ENCODE assay signal across 26 cellular contexts in the genomic region with DNA sequence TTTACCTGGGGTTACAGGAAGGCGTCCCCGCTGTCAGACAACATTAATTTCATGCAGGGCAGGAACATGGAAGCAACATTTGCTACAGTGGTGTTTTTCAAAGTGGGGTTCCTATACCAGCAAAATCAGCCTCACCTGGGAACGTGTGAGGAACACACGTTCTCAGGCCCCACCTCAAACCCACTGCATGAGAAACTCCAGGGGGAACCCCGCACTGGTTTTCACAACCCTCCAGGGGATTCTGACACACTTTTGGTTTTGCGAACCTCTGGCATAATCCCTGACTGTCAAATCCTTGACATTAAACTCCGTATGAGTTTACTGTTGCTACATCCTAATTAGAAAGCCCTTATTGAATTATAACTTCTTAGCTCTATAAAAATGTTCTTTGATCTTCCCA.
DNase-seq lines count a peak whose midpoint lies in the region; ATAC-seq and TF ChIP-seq lines count a peak whose summit lies in the region.
"Had no signal": no experiment of that assay in that cellular context is flagged by ENCODE, and none has a peak within 500 bp of the region (broad histone marks: within the 10 kb centered on the region; RNA-seq: fewer than 3 reads in every experiment).

No MANE protein-coding gene starts in this region.

- peak overlapping the region; percentile 6; the same call in 1 of the 2 replicates for H3K4me3 ChIP-seq in iPS-18c (ENCODE audit: insufficient read depth, low read depth, low read length)
- H3K4me3 ChIP-seq in vagina = no peak overlapping the region
- H3K4me3 ChIP-seq: colonic mucosa, prostate gland, thoracic aorta had no signal

- peaks cover 0 to 5% of the 10 kb centered on the region in 2 donors for H3K36me3 ChIP-seq in vagina
- H3K36me3 ChIP-seq: colonic mucosa had no signal

- TF ChIP-seq CTCF in progenitor cell of endocrine pancreas (IDR thresholded peaks at IDR 0.05; ENCODE audit: unreplicated experiment) = no peak
- no peak for TF ChIP-seq CTCF in vagina (IDR thresholded peaks at IDR 0.05)

- intact Hi-C loops in vagina (cut with DNase I) = no loop called here

- peaks cover 35% of the 10 kb centered on the region for H3K4me1 ChIP-seq in vagina
- H3K4me1 ChIP-seq: colonic mucosa, prostate gland had no signal

- H3K27ac ChIP-seq in vagina = peak overlapping the region; percentile 74
- H3K27ac ChIP-seq: 22Rv1, colonic mucosa, thoracic aorta, VCaP had no signal

- no peaks in the 10 kb centered on the region for H3K4me1 Mint-ChIP-seq in activated CD8-positive, alpha-beta memory T cell treated with anti-CD3 and anti-CD28 coated beads, Interleukin-2, amount 10 ng/mL, durations not matched to agents 7 days and 5 days
- H3K4me1 Mint-ChIP-seq in progenitor cell of endocrine pancreas (ENCODE audit: low read depth) = no peaks in the 10 kb centered on the region

- H3K9me3 ChIP-seq in iPS-18c (ENCODE audit: control insufficient read depth, insufficient read depth, low read length) = no peaks in the 10 kb centered on the region
- no peaks in the 10 kb centered on the region for H3K9me3 ChIP-seq in vagina
- H3K9me3 ChIP-seq: colonic mucosa, prostate gland, thoracic aorta had no signal

- H3K9me3 Mint-ChIP-seq in activated CD8-positive, alpha-beta memory T cell treated with anti-CD3 and anti-CD28 coated beads, Interleukin-2, amount 10 ng/mL, durations not matched to agents 7 days and 5 days (ENCODE audit: low read depth) = no peaks in the 10 kb centered on the region
- H3K9me3 Mint-ChIP-seq in progenitor cell of endocrine pancreas (ENCODE audit: low read depth) = no peaks in the 10 kb centered on the region
- H3K9me3 Mint-ChIP-seq: CD8-positive, alpha-beta T cell; natural killer cell treated with Interleukin-12 subunit alpha and Interleukin-12 subunit beta and Interleukin-15 and Interleukin-18, amount 100 ng/mL, for 72 hours; T-helper 2 cell treated with Interferon-gamma antibody and Interleukin-4, amounts not matched to agents 5 μg/mL and 100 μg/mL, for 36 hours had no signal

- ATAC-seq in activated CD8-positive, alpha-beta memory T cell treated with anti-CD3 and anti-CD28 coated beads, Interleukin-2, amount 10 ng/mL, durations not matched to agents 7 days and 5 days = no peak
- ATAC-seq in HG02852 (IDR thresholded peaks at IDR 0.05; ENCODE audit: unreplicated experiment) = no peak
- ATAC-seq in GM19467 (IDR thresholded peaks at IDR 0.05; ENCODE audit: unreplicated experiment) = no peak
- ATAC-seq: CD8-positive, alpha-beta T cell; left colon; natural killer cell treated with Interleukin-12 subunit alpha and Interleukin-12 subunit beta and Interleukin-15 and Interleukin-18, amount 100 ng/mL, for 72 hours had no signal

- no peak overlapping the region for H3K27ac Mint-ChIP-seq in activated CD8-positive, alpha-beta memory T cell treated with anti-CD3 and anti-CD28 coated beads, Interleukin-2, amount 10 ng/mL, durations not matched to agents 7 days and 5 days
- H3K27ac Mint-ChIP-seq in progenitor cell of endocrine pancreas = no peak overlapping the region
- H3K27ac Mint-ChIP-seq: CD8-positive, alpha-beta T cell; natural killer cell treated with Interleukin-12 subunit alpha and Interleukin-12 subunit beta and Interleukin-15 and Interleukin-18, amount 100 ng/mL, for 72 hours; T-helper 2 cell treated with Interferon-gamma antibody and Interleukin-4, amounts not matched to agents 5 μg/mL and 100 μg/mL, for 36 hours had no signal

- peaks cover 5% of the 10 kb centered on the region for H3K27me3 Mint-ChIP-seq in activated CD8-positive, alpha-beta memory T cell treated with anti-CD3 and anti-CD28 coated beads, Interleukin-2, amount 10 ng/mL, durations not matched to agents 7 days and 5 days
- peaks cover 24% of the 10 kb centered on the region for H3K27me3 Mint-ChIP-seq in progenitor cell of endocrine pancreas

- no peak for TF ChIP-seq POLR2A in vagina (IDR thresholded peaks at IDR 0.05)

- no peak overlapping the region for H3K4me3 Mint-ChIP-seq in activated CD8-positive, alpha-beta memory T cell treated with anti-CD3 and anti-CD28 coated beads, Interleukin-2, amount 10 ng/mL, durations not matched to agents 7 days and 5 days
- H3K4me3 Mint-ChIP-seq in progenitor cell of endocrine pancreas (ENCODE audit: low read depth) = no peak overlapping the region
- H3K4me3 Mint-ChIP-seq: CD8-positive, alpha-beta T cell; natural killer cell treated with Interleukin-12 subunit alpha and Interleukin-12 subunit beta and Interleukin-15 and Interleukin-18, amount 100 ng/mL, for 72 hours; T-helper 2 cell treated with Interferon-gamma antibody and Interleukin-4, amounts not matched to agents 5 μg/mL and 100 μg/mL, for 36 hours had no signal

- DNase-seq in activated CD8-positive, alpha-beta memory T cell treated with anti-CD3 and anti-CD28 coated beads for 24 hours = peak; percentile 9
- no peak for DNase-seq in activated CD8-positive, alpha-beta memory T cell treated with anti-CD3 and anti-CD28 coated beads, Interleukin-2, amount 10 ng/mL, durations not matched to agents 7 days and 5 days
- peak; percentile 3 for DNase-seq in progenitor cell of endocrine pancreas (ENCODE audit: low spot score, unreplicated experiment)
- peak; percentile 64 to 80 for DNase-seq in vagina (ENCODE audit: extremely low spot score in 2 of 2)
- no peak for DNase-seq in activated T-cell treated with anti-CD3 and anti-CD28 coated beads for 4 hours
- DNase-seq: activated gamma-delta T cell treated with Interleukin-2 at 50 U/mL for 16 hours, DMS79, HCEC 1CT, KBM-7, MM.1S, NCI-H1436, NCI-H2107, NCI-H524, RPMI8226 had no signal

- CTCF ChIA-PET in activated CD8-positive, alpha-beta memory T cell treated with anti-CD3 and anti-CD28 coated beads, Interleukin-2, amount 10 ng/mL, durations not matched to agents 7 days and 5 days (lab: Charles Lee) = interaction anchor here (1.8 kb wide), 1 partner anchor 38 kb away, joined by 10 read pairs; no protein-coding TSS in a partner anchor

- H3K36me3 Mint-ChIP-seq in activated CD8-positive, alpha-beta memory T cell treated with anti-CD3 and anti-CD28 coated beads, Interleukin-2, amount 10 ng/mL, durations not matched to agents 7 days and 5 days = no peaks in the 10 kb centered on the region
- H3K36me3 Mint-ChIP-seq in progenitor cell of endocrine pancreas (ENCODE audit: insufficient read depth) = no peaks in the 10 kb centered on the region
- H3K36me3 Mint-ChIP-seq: CD8-positive, alpha-beta T cell; natural killer cell treated with Interleukin-12 subunit alpha and Interleukin-12 subunit beta and Interleukin-15 and Interleukin-18, amount 100 ng/mL, for 72 hours had no signal

- no peaks in the 10 kb centered on the region for H3K27me3 ChIP-seq in vagina
- H3K27me3 ChIP-seq: colonic mucosa had no signal

Comparison
In these comparisons a context has a peak if more than half of its experiments do, and no peak if none do; other contexts are left out.
1. DNase-seq: peak in activated CD8-positive, alpha-beta memory T cell treated with anti-CD3 and anti-CD28 coated beads for 24 hours (single experiment), progenitor cell of endocrine pancreas (single experiment) and vagina (2 of 2); none in activated CD8-positive, alpha-beta memory T cell treated with anti-CD3 and anti-CD28 coated beads, Interleukin-2, amount 10 ng/mL, durations not matched to agents 7 days and 5 days (single experiment) and activated T-cell treated with anti-CD3 and anti-CD28 coated beads for 4 hours (single experiment).